ENCODE assay signal across 16 cellular contexts in the genomic region with DNA sequence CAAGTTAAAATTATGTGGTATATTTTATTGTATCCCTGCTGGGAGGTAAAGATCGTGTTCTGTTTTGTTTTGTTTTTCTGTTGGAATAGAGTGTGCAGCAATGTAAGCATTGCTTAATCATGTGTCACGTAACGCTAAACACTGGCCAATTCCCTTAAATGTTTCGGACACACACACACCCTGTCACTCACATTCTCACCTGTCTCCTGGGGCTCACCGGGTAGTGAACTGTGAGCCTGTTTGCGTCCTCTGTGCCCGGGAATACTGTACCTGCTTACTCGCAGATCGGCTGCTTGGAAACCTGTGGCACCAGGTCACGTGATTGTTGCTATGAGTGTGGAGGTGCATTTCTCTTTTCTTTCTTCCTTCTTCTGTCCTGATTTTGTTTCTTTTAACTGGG.
DNase-seq lines count a peak whose midpoint lies in the region; ATAC-seq, FAIRE-seq and TF ChIP-seq lines count a peak whose summit lies in the region.
"Had no signal": no experiment of that assay in that cellular context is flagged by ENCODE, and none has a peak within 500 bp of the region (broad histone marks: within the 10 kb centered on the region; RNA-seq: fewer than 3 reads in every experiment).

No MANE protein-coding gene starts in this region.

- peak overlapping the region; percentile 37 for H3K4me3 ChIP-seq in parathyroid adenoma (ENCODE audit: low read depth, low read length)
- H3K4me3 ChIP-seq: esophagus muscularis mucosa had no signal

- no peaks in the 10 kb centered on the region for H3K9me3 ChIP-seq in parathyroid adenoma (ENCODE audit: control insufficient read depth, low read length)
- H3K9me3 ChIP-seq: esophagus muscularis mucosa had no signal

- peak overlapping the region; percentile 58 for H3K4me2 ChIP-seq in parathyroid adenoma (ENCODE audit: low read length)

- H3K4me1 ChIP-seq in parathyroid adenoma: no peaks in the 10 kb centered on the region

- no peak overlapping the region for H3K9ac ChIP-seq in parathyroid adenoma

- H3K36me3 ChIP-seq in parathyroid adenoma (ENCODE audit: control insufficient read depth, insufficient read depth, low read length): no peaks in the 10 kb centered on the region

- H3K27me3 ChIP-seq in parathyroid adenoma (ENCODE audit: control insufficient read depth, insufficient read depth, low read length): no peaks in the 10 kb centered on the region
- H3K27me3 ChIP-seq: esophagus muscularis mucosa had no signal

- TF ChIP-seq CTCF in parathyroid adenoma (IDR thresholded peaks at IDR 0.05): no peak

- no peak for ATAC-seq in HG02588 (IDR thresholded peaks at IDR 0.05; ENCODE audit: unreplicated experiment)
- ATAC-seq: stimulated activated naive CD8-positive, alpha-beta T cell treated with anti-CD3 and anti-CD28 coated beads, Interleukin-15, amount 100 ng/mL, for 72 hours had no signal

- TF ChIP-seq POLR2A in GM12891 (IDR thresholded peaks at IDR 0.05; ENCODE audit: low read depth, low read length): no peak

- FAIRE-seq in GM12891 (lab: Jason Lieb, UNC): peak; percentile 56
- FAIRE-seq: G401.6 had no signal

- no peaks in the 10 kb centered on the region for H3K79me2 ChIP-seq in parathyroid adenoma

- H3K27ac ChIP-seq in epithelial cell of prostate (peak overlapping the region; percentile 43), parathyroid adenoma (no peak overlapping the region)
- H3K27ac ChIP-seq: esophagus muscularis mucosa had no signal

- H2AFZ ChIP-seq in parathyroid adenoma: peak overlapping the region; percentile 43

- DNase-seq in GM12891 (ENCODE audit: insufficient read length, low spot score) (no peak), NCI-H69 (lab: John Stamatoyannopoulos, UW) (peak; percentile 13), epithelial cell of prostate (ENCODE audit: low read depth, low spot score) (no peak), COR-L47 (lab: John Stamatoyannopoulos, UW) (no peak), activated gamma-delta T cell (lab: John Stamatoyannopoulos, UW) (no peak), middle frontal gyrus (ENCODE audit: extremely low spot score, low spot score) (no peak)
- DNase-seq: AML-193; immature natural killer cell; KG1; stimulated activated CD4-positive, alpha-beta T cell treated with anti-CD3 and anti-CD28 coated beads, Interleukin-2, amount 100 ng/mL, for 24 hours; stimulated activated naive CD8-positive, alpha-beta T cell treated with anti-CD3 and anti-CD28 coated beads, Interleukin-15, amount 100 ng/mL, for 72 hours; T-helper 9 cell had no signal

TF ChIP-seq in GM12891, 5 proteins besides CTCF, POLR2A, EP300 and RAD21:
- TF ChIP-seq POU2F2 (IDR thresholded peaks at IDR 0.05; ENCODE audit: low read depth, low read length): no peak
